In genomic region chr5:43631182-43631910, GRCh38 we compare ENCODE assay signal across 9 cellular contexts. TPM values are rescaled to one million over a fixed set of nuclear protein-coding genes. Genes with fewer than 3 reads are reported as not detected.
DNase-seq lines count a peak whose midpoint lies in the region; ATAC-seq and TF ChIP-seq lines count a peak whose summit lies in the region.
"Had no signal": no experiment of that assay in that cellular context is flagged by ENCODE, and none has a peak within 500 bp of the region (broad histone marks: within the 10 kb centered on the region; RNA-seq: fewer than 3 reads in every experiment).

No MANE protein-coding gene starts in this region.

- intact Hi-C loops in activated CD4-positive, alpha-beta T cell treated with anti-CD3 and anti-CD28 coated beads, Interleukin-2, amount 10 ng/mL, durations not matched to agents 24 days and 14 days (cut with micrococcal nuclease), result no loop called here

- 59 to 70% methylated on average over 5 of the region's 5 CpGs for WGBS in upper lobe of left lung, 2 donors

- peaks cover 0 to 33% (median 12%) of the 10 kb centered on the region in 4 donors for H3K36me3 ChIP-seq in upper lobe of left lung

- H3K4me1 Mint-ChIP-seq in activated CD4-positive, alpha-beta T cell treated with anti-CD3 and anti-CD28 coated beads, Interleukin-2, amount 10 ng/mL, durations not matched to agents 24 days and 14 days, result peaks cover 10% of the 10 kb centered on the region

- peak; percentile 66 for DNase-seq in DMS153 (lab: John Stamatoyannopoulos, UW)
- peak; percentile 73 to 94 for DNase-seq in NCI-H446 (lab: John Stamatoyannopoulos, UW)
- DNase-seq in activated CD4-positive, alpha-beta T cell treated with anti-CD3 and anti-CD28 coated beads, Interleukin-2, amount 10 ng/mL, durations not matched to agents 24 days and 14 days, result peak; percentile 80
- peak; percentile 42 for DNase-seq in epidermal melanocyte (ENCODE audit: insufficient read length, low spot score)
- DNase-seq in middle frontal gyrus (ENCODE audit: extremely low spot score, low spot score), result peak; percentile 64
- peak in 1 of 2 donors; percentile 32 for DNase-seq in upper lobe of left lung

- H3K4me3 ChIP-seq in upper lobe of left lung, result no peak overlapping the region

- no peak overlapping the region for H3K4me3 Mint-ChIP-seq in activated CD4-positive, alpha-beta T cell treated with anti-CD3 and anti-CD28 coated beads, Interleukin-2, amount 10 ng/mL, durations not matched to agents 24 days and 14 days
- H3K4me3 Mint-ChIP-seq: activated naive CD4-positive, alpha-beta T cell treated with anti-CD3 and anti-CD28 coated beads, Interleukin-2, amount 50 U/mL, for 24 hours had no signal

- H3K4me1 ChIP-seq in upper lobe of left lung, result peaks cover 2 to 7% (median 4%) of the 10 kb centered on the region in 4 donors

- TF ChIP-seq CTCF in upper lobe of left lung (IDR thresholded peaks at IDR 0.05), result peak; percentile 25 to 58 (median 46)

- no peak for TF ChIP-seq POLR2A in upper lobe of left lung (IDR thresholded peaks at IDR 0.05)

- no peak overlapping the region for H3K27ac Mint-ChIP-seq in activated CD4-positive, alpha-beta T cell treated with anti-CD3 and anti-CD28 coated beads, Interleukin-2, amount 10 ng/mL, durations not matched to agents 24 days and 14 days
- H3K27ac Mint-ChIP-seq: activated naive CD4-positive, alpha-beta T cell treated with anti-CD3 and anti-CD28 coated beads, Interleukin-2, amount 50 U/mL, for 24 hours had no signal

- no peaks in the 10 kb centered on the region for H3K9me3 ChIP-seq in upper lobe of left lung

- peaks cover 46% of the 10 kb centered on the region for H3K36me3 Mint-ChIP-seq in activated CD4-positive, alpha-beta T cell treated with anti-CD3 and anti-CD28 coated beads, Interleukin-2, amount 10 ng/mL, durations not matched to agents 24 days and 14 days (ENCODE audit: low read depth)

- ATAC-seq in GM19467 (IDR thresholded peaks at IDR 0.05; ENCODE audit: unreplicated experiment) (peak; percentile 90), HG03469 (IDR thresholded peaks at IDR 0.05; ENCODE audit: unreplicated experiment) (peak; percentile 92), upper lobe of left lung (ENCODE audit: low FRiP score in 2 of 2) (peak; percentile 81 to 91)

- H3K9me3 Mint-ChIP-seq in activated CD4-positive, alpha-beta T cell treated with anti-CD3 and anti-CD28 coated beads, Interleukin-2, amount 10 ng/mL, durations not matched to agents 24 days and 14 days, result no peaks in the 10 kb centered on the region
- H3K9me3 Mint-ChIP-seq: activated naive CD4-positive, alpha-beta T cell treated with anti-CD3 and anti-CD28 coated beads, Interleukin-2, amount 50 U/mL, for 24 hours had no signal

- no peak for TF ChIP-seq EP300 in upper lobe of left lung (IDR thresholded peaks at IDR 0.05)

- H3K27me3 Mint-ChIP-seq in activated CD4-positive, alpha-beta T cell treated with anti-CD3 and anti-CD28 coated beads, Interleukin-2, amount 10 ng/mL, durations not matched to agents 24 days and 14 days, result no peaks in the 10 kb centered on the region
- H3K27me3 Mint-ChIP-seq: activated naive CD4-positive, alpha-beta T cell treated with anti-CD3 and anti-CD28 coated beads, Interleukin-2, amount 50 U/mL, for 24 hours had no signal

- H3K27me3 ChIP-seq in upper lobe of left lung, result no peaks in the 10 kb centered on the region

- H3K27ac ChIP-seq in upper lobe of left lung, result no peak overlapping the region

RNA-seq across cellular contexts. Expression of gene NNT, which starts 28.4 kb away (rescaled TPM):
- total RNA-seq in activated CD4-positive, alpha-beta T cell treated with anti-CD3 and anti-CD28 coated beads, Interleukin-2, amount 10 ng/mL, durations not matched to agents 24 days and 14 days, result 52.2 and 59.1 TPM in 2 replicates
- 10 to 100 TPM; 18.5 to 63.6 (median 49.7) TPM for total RNA-seq in upper lobe of left lung
